Comparison of ENCODE assay signal across 14 cellular contexts in genomic region chr1:178973671-178974091, GRCh38. TPM values are rescaled to one million over a fixed set of nuclear protein-coding genes. Genes with fewer than 3 reads are reported as not detected.
DNase-seq lines count a peak whose midpoint lies in the region; ATAC-seq and TF ChIP-seq lines count a peak whose summit lies in the region.
"Had no signal": no experiment of that assay in that cellular context is flagged by ENCODE, and none has a peak within 500 bp of the region (broad histone marks: within the 10 kb centered on the region; RNA-seq: fewer than 3 reads in every experiment).

No MANE protein-coding gene starts in this region.

- no peak overlapping the region for H3K23ac ChIP-seq in mesenchymal stem cell (ENCODE audit: low read length in 2 of 2)

- H3K4me3 ChIP-seq in GM23338 = no peak overlapping the region
- H3K4me3 ChIP-seq in mesenchymal stem cell (ENCODE audit: insufficient read depth in 1 of 2, low read depth in 1 of 2, low read length in 2 of 2) = no peak overlapping the region
- no peak overlapping the region for H3K4me3 ChIP-seq in tibial nerve
- H3K4me3 ChIP-seq in naive thymus-derived CD4-positive, alpha-beta T cell (ENCODE audit: low read length) = no peak overlapping the region
- H3K4me3 ChIP-seq: testis had no signal

- H3K9me3 ChIP-seq in mesenchymal stem cell (ENCODE audit: control insufficient read depth, low read length) (peaks cover 28% of the 10 kb centered on the region), tibial nerve (peaks cover 0 to 37% (median 0%) of the 10 kb centered on the region in 4 donors)
- H3K9me3 ChIP-seq in naive thymus-derived CD4-positive, alpha-beta T cell (ENCODE audit: control insufficient read depth in 2 of 3, low read length in 3 of 3) = peaks cover 0 to 22% (median 0%) of the 10 kb centered on the region in 3 experiments
- H3K9me3 ChIP-seq: testis had no signal

- H3K4me1 ChIP-seq in GM23338 (ENCODE audit: insufficient read depth) = no peaks in the 10 kb centered on the region; the same call in 1 of the 2 replicates
- no peaks in the 10 kb centered on the region for H3K4me1 ChIP-seq in mesenchymal stem cell (ENCODE audit: control insufficient read depth, insufficient read depth, low read depth, low read length)
- peaks cover 0 to 11% (median 0%) of the 10 kb centered on the region in 4 donors for H3K4me1 ChIP-seq in tibial nerve
- H3K4me1 ChIP-seq in naive thymus-derived CD4-positive, alpha-beta T cell (ENCODE audit: control insufficient read depth in 2 of 2, insufficient read depth in 2 of 2, low read length in 2 of 2) = no peaks in the 10 kb centered on the region
- H3K4me1 ChIP-seq: testis had no signal

- H3K9me3 Mint-ChIP-seq in GM23338 = peaks cover 29% of the 10 kb centered on the region
- H3K9me3 Mint-ChIP-seq in naive thymus-derived CD4-positive, alpha-beta T cell = peaks cover 3 to 41% (median 18%) of the 10 kb centered on the region in 11 donors

- H3K4me2 ChIP-seq in GM23338 (peak overlapping the region; percentile 51; the same call in 1 of the 2 replicates), mesenchymal stem cell (ENCODE audit: low read length, poor library complexity, severe bottlenecking) (no peak overlapping the region)

- no peak overlapping the region for H2AK5ac ChIP-seq in mesenchymal stem cell (ENCODE audit: low read length, severe bottlenecking)

- H2BK12ac ChIP-seq in mesenchymal stem cell (ENCODE audit: low read length in 2 of 2) = no peak overlapping the region

- no peak overlapping the region for H4K91ac ChIP-seq in mesenchymal stem cell (ENCODE audit: low read length)

- H3K4me3 Mint-ChIP-seq in GM23338 = no peak overlapping the region
- H3K4me3 Mint-ChIP-seq in naive thymus-derived CD4-positive, alpha-beta T cell = no peak overlapping the region
- H3K4me3 Mint-ChIP-seq: naive B cell had no signal

- no peak for TF ChIP-seq POLR2A in tibial nerve (IDR thresholded peaks at IDR 0.05)

- no peak overlapping the region for H4K8ac ChIP-seq in mesenchymal stem cell (ENCODE audit: low read length)

- no peak overlapping the region for H3K14ac ChIP-seq in mesenchymal stem cell (ENCODE audit: low read length in 2 of 2)

- H3K36me3 Mint-ChIP-seq in GM23338 (ENCODE audit: low read depth) = peaks cover 18% of the 10 kb centered on the region
- H3K36me3 Mint-ChIP-seq in naive thymus-derived CD4-positive, alpha-beta T cell = peaks cover 0 to 5% (median 4%) of the 10 kb centered on the region in 5 donors

- peak; percentile 50 for ATAC-seq in GM19035 (IDR thresholded peaks at IDR 0.05; ENCODE audit: unreplicated experiment)
- ATAC-seq in GM23338 = peak; percentile 31; the same call in 1 of the 3 replicates
- ATAC-seq in naive thymus-derived CD4-positive, alpha-beta T cell = no peak

- H3K36me3 ChIP-seq in GM23338 (ENCODE audit: insufficient read depth) (no peaks in the 10 kb centered on the region), mesenchymal stem cell (ENCODE audit: control insufficient read depth in 1 of 2, insufficient read depth in 2 of 2, low read depth in 1 of 2, low read length in 2 of 2) (no peaks in the 10 kb centered on the region), tibial nerve (no peaks in the 10 kb centered on the region)
- no peaks in the 10 kb centered on the region for H3K36me3 ChIP-seq in naive thymus-derived CD4-positive, alpha-beta T cell (ENCODE audit: control insufficient read depth in 2 of 3, insufficient read depth in 3 of 3, low read length in 3 of 3)

- DNase-seq in GM23338 (ENCODE audit: low spot score) (peak; percentile 26), MV-4-11 (lab: John Stamatoyannopoulos, UW) (peak; percentile 16), mesenchymal stem cell (no peak), tibial nerve (ENCODE audit: low spot score in 2 of 2) (no peak), NCI-H226 (no peak), kidney glomerular epithelial cell (lab: John Stamatoyannopoulos, UW) (no peak)
- DNase-seq in naive thymus-derived CD4-positive, alpha-beta T cell = no peak
- DNase-seq: activated T-cell treated with anti-CD3 and anti-CD28 coated beads, Interleukin-2, amount 50 U/mL, for 1 hour; Calu3; hippocampal formation; naive B cell; stimulated activated CD4-positive, alpha-beta T cell treated with anti-CD3 and anti-CD28 coated beads, Interleukin-1b, Interleukin-23, amount 100 ng/mL, for 48 hours; testis had no signal

- no peaks in the 10 kb centered on the region for H3K9me2 ChIP-seq in GM23338 (ENCODE audit: insufficient read depth)

- peak overlapping the region; percentile 94 for H2AFZ ChIP-seq in GM23338
- no peak overlapping the region for H2AFZ ChIP-seq in mesenchymal stem cell (ENCODE audit: low read depth, low read length)

- H3K79me2 ChIP-seq in GM23338 (replicated peaks; ENCODE audit: insufficient read depth) = no peaks in the 10 kb centered on the region

- no peaks in the 10 kb centered on the region for H3K79me1 ChIP-seq in mesenchymal stem cell (replicated peaks; ENCODE audit: low read length, poor library complexity, severe bottlenecking)

- H3K18ac ChIP-seq in mesenchymal stem cell (ENCODE audit: low read depth in 1 of 2, low read length in 2 of 2) = no peak overlapping the region

- H4K20me1 ChIP-seq in GM23338 (replicated peaks; ENCODE audit: insufficient read depth) = no peaks in the 10 kb centered on the region

- intact Hi-C loops in naive thymus-derived CD4-positive, alpha-beta T cell (cut with micrococcal nuclease) = no loop called here

- CTCF ChIA-PET in naive thymus-derived CD4-positive, alpha-beta T cell (lab: Charles Lee) = no interaction called here

- peaks cover 13% of the 10 kb centered on the region for H3K4me1 Mint-ChIP-seq in GM23338
- peaks cover 0 to 10% (median 4%) of the 10 kb centered on the region in 7 donors for H3K4me1 Mint-ChIP-seq in naive thymus-derived CD4-positive, alpha-beta T cell
- H3K4me1 Mint-ChIP-seq: naive B cell had no signal

- no peaks in the 10 kb centered on the region for H3K27me3 Mint-ChIP-seq in GM23338 (ENCODE audit: insufficient read depth, low read depth, poor library complexity)
- peaks cover 3 to 27% (median 15%) of the 10 kb centered on the region in 5 donors for H3K27me3 Mint-ChIP-seq in naive thymus-derived CD4-positive, alpha-beta T cell

- no peak overlapping the region for H2BK120ac ChIP-seq in mesenchymal stem cell (ENCODE audit: low read depth, low read length)

- TF ChIP-seq CTCF in GM23338 (conservative IDR thresholded peaks at IDR 0.05; ENCODE audit: low read depth in 2 of 2) (no peak), tibial nerve (IDR thresholded peaks at IDR 0.05) (no peak)

- peak overlapping the region; percentile 14 for H3K9ac ChIP-seq in mesenchymal stem cell (ENCODE audit: low read length)

- H2BK5ac ChIP-seq in mesenchymal stem cell (ENCODE audit: low read depth, low read length, poor library complexity, severe bottlenecking) = no peak overlapping the region

- TF ChIP-seq EP300 in tibial nerve (IDR thresholded peaks at IDR 0.05) = no peak

- POLR2A ChIA-PET in naive thymus-derived CD4-positive, alpha-beta T cell (lab: Charles Lee) = no interaction called here

- H3K4ac ChIP-seq in mesenchymal stem cell (ENCODE audit: low read depth in 1 of 2, low read length in 2 of 2) = no peak overlapping the region

- no peaks in the 10 kb centered on the region for H3K27me3 ChIP-seq in GM23338 (ENCODE audit: insufficient read depth)
- H3K27me3 ChIP-seq in mesenchymal stem cell (ENCODE audit: control insufficient read depth in 1 of 2, insufficient read depth in 1 of 2, low read length in 2 of 2) = no peaks in the 10 kb centered on the region
- H3K27me3 ChIP-seq in tibial nerve = no peaks in the 10 kb centered on the region
- H3K27me3 ChIP-seq in naive thymus-derived CD4-positive, alpha-beta T cell (ENCODE audit: control insufficient read depth in 2 of 2, insufficient read depth in 2 of 2, low read length in 2 of 2) = no peaks in the 10 kb centered on the region
- H3K27me3 ChIP-seq: testis had no signal

- H2BK15ac ChIP-seq in mesenchymal stem cell (ENCODE audit: low read depth, poor library complexity, severe bottlenecking) = no peak overlapping the region

- 70% methylated on average over 4 of the region's 4 CpGs for WGBS in mesenchymal stem cell
- WGBS in tibial nerve, 2 donors = 48 to 51% methylated on average over 4 of the region's 4 CpGs

- H3K27ac ChIP-seq in GM23338 (ENCODE audit: low read depth) = no peak overlapping the region
- no peak overlapping the region for H3K27ac ChIP-seq in mesenchymal stem cell (ENCODE audit: low read length, poor library complexity, severe bottlenecking)
- no peak overlapping the region for H3K27ac ChIP-seq in tibial nerve
- H3K27ac ChIP-seq in naive thymus-derived CD4-positive, alpha-beta T cell (ENCODE audit: low read depth, low read length) = no peak overlapping the region
- H3K27ac ChIP-seq: testis had no signal

- no peaks in the 10 kb centered on the region for H3F3A ChIP-seq in GM23338 (replicated peaks; ENCODE audit: low read depth)

- no peak overlapping the region for H3K27ac Mint-ChIP-seq in GM23338
- no peak overlapping the region for H3K27ac Mint-ChIP-seq in naive thymus-derived CD4-positive, alpha-beta T cell
- H3K27ac Mint-ChIP-seq: naive B cell had no signal

TF ChIP-seq in GM23338, 12 proteins besides CTCF, POLR2A, EP300 and RAD21 (continues in another document):
- no peak for TF ChIP-seq ZNF331 (CRISPR knock-in tag; IDR thresholded peaks at IDR 0.05; ENCODE audit: low read depth)
- TF ChIP-seq ETS1 (IDR thresholded peaks at IDR 0.05) = no peak
- no peak for TF ChIP-seq NANOG (IDR thresholded peaks at IDR 0.05; ENCODE audit: borderline replicate concordance)
- TF ChIP-seq ZNF114 (CRISPR knock-in tag; IDR thresholded peaks at IDR 0.05) = no peak

RNA-seq across cellular contexts. Expression of gene FAM20B, which starts 52.0 kb away (rescaled TPM):
- total RNA-seq in GM23338 (2014; rRNA removed; shearing (Covaris generic)) = 19.9 and 22.5 TPM in 2 replicates
- 4.7 and 5.3 TPM in 2 replicates for polyA plus RNA-seq in GM23338 (2016; fragmentation: Nextera tagmentation; extraction: Ambion mirVana)
- polyA plus RNA-seq in mesenchymal stem cell (2013, experiment 1 of 2) = 19.5 TPM
- 19.9 TPM for polyA plus RNA-seq in mesenchymal stem cell (2013, experiment 2 of 2)
- total RNA-seq in tibial nerve = 10 to 100 TPM; 39.6 to 60.3 (median 51.6) TPM
- total RNA-seq in naive thymus-derived CD4-positive, alpha-beta T cell = 10 to 100 TPM; 14.3 to 27.9 (median 25.2) TPM
- polyA plus RNA-seq in naive thymus-derived CD4-positive, alpha-beta T cell = 10 to 100 TPM in 1 of 2 donors, 1 to 10 TPM in 1; 4.6 to 10.1 TPM

Comparison
In these comparisons a context has a peak if more than half of its experiments do, and no peak if none do; other contexts are left out.
1. DNase-seq: peak in GM23338 (single experiment) and MV-4-11 (single experiment); none in mesenchymal stem cell (single experiment), tibial nerve (0 of 2), NCI-H226 (single experiment), kidney glomerular epithelial cell (single experiment) and naive thymus-derived CD4-positive, alpha-beta T cell (0 of 9).